ENCODE assay signal across 18 cellular contexts in the genomic region with DNA sequence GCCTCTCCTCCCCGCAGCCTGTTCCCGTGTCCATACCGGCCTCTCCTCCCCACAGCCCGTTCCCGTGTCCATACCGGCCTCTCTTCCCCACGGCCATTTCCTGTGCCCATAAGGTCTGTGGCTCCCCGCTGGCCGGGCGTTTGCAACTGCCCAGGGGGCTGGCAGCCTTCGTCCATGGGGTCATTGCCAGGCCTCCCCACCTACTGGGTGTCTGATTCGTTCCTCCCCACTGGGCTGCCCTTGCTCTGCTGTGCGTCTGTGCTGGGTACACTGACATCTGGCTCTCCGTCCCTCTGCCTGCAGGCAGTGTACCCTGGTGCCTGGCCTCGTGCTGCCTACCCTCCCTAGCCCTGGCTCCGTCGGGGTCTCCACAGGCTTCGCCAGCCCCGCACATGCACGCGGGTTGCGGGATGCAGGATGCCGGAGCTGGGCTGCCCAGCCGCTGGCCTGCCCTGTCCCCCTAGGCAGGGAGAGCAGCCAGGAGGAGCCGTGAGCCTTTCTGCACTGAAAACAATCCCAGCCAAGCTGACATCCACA.
"Had no signal": no experiment of that assay in that cellular context is flagged by ENCODE, and none has a peak within 500 bp of the region (broad histone marks: within the 10 kb centered on the region; RNA-seq: fewer than 3 reads in every experiment).

No MANE protein-coding gene starts in this region.

- H3K4me1 ChIP-seq: right lobe of liver had no signal

- H3K4me3 Mint-ChIP-seq: neural crest cell; stimulated activated effector memory CD8-positive, alpha-beta T cell treated with anti-CD3 and anti-CD28 coated beads, Interleukin-12 subunit alpha, Interleukin-12 subunit beta, amount 100 ng/mL, for 72 hours had no signal

- H3K9me3 Mint-ChIP-seq: activated naive CD4-positive, alpha-beta T cell treated with anti-CD3 and anti-CD28 coated beads, Interleukin-2, amount 50 U/mL, for 72 hours; neural crest cell; stimulated activated effector memory CD8-positive, alpha-beta T cell treated with anti-CD3 and anti-CD28 coated beads, Interleukin-12 subunit alpha, Interleukin-12 subunit beta, amount 100 ng/mL, for 72 hours had no signal

- H3K27me3 ChIP-seq: foreskin keratinocyte, right lobe of liver, upper lobe of right lung had no signal

- H3K9me3 ChIP-seq: right lobe of liver, upper lobe of right lung had no signal

- H3K36me3 ChIP-seq: right lobe of liver had no signal

- DNase-seq: activated CD4-positive, alpha-beta T cell treated with anti-CD3 and anti-CD28 coated beads for 1 hour; activated CD4-positive, alpha-beta T cell treated with anti-CD3 and anti-CD28 coated beads, Interleukin-2, amount 50 U/mL, for 1 hour; activated CD8-positive, alpha-beta memory T cell treated with anti-CD3 and anti-CD28 coated beads for 24 hours; activated CD8-positive, alpha-beta memory T cell treated with anti-CD3 and anti-CD28 coated beads, Interleukin-2, amount 50 U/mL, for 4 hours; activated T-cell treated with anti-CD3 and anti-CD28 coated beads, Interleukin-2, amount 50 U/mL, for 48 hours; central memory CD4-positive, alpha-beta T cell; effector memory CD4-positive, alpha-beta T cell; foreskin keratinocyte; left colon; mesenchymal stem cell; posterior cingulate gyrus; right lobe of liver; stimulated activated CD4-positive, alpha-beta T cell treated with anti-CD3 and anti-CD28 coated beads, Interleukin-2, amount 100 ng/mL, for 24 hours; upper lobe of right lung had no signal

- ATAC-seq: activated naive CD4-positive, alpha-beta T cell treated with anti-CD3 and anti-CD28 coated beads, Interleukin-2, amount 50 U/mL, for 72 hours; foreskin keratinocyte; left colon; right lobe of liver; stimulated activated effector memory CD8-positive, alpha-beta T cell treated with anti-CD3 and anti-CD28 coated beads, Interleukin-12 subunit alpha, Interleukin-12 subunit beta, amount 100 ng/mL, for 72 hours; upper lobe of right lung had no signal

- H3K4me3 ChIP-seq: right lobe of liver, skin epidermis, upper lobe of right lung had no signal

- H3K27ac ChIP-seq: foreskin keratinocyte, right lobe of liver, skin epidermis, upper lobe of right lung had no signal
